8 cellular contexts compared by ENCODE assay signal in genomic region chr3:43181202-43181910, GRCh38.
DNase-seq lines count a peak whose midpoint lies in the region; ATAC-seq and TF ChIP-seq lines count a peak whose summit lies in the region.

No MANE protein-coding gene starts in this region.

- TF ChIP-seq EP300 in upper lobe of left lung (IDR thresholded peaks at IDR 0.05) (no peak), esophagus muscularis mucosa (IDR thresholded peaks at IDR 0.05) (no peak)

- WGBS in upper lobe of left lung, 2 donors, result 74 to 78% methylated on average over 17 of the region's 17 CpGs
- WGBS in esophagus muscularis mucosa, result 87% methylated on average over 16 of the region's 17 CpGs

- H3K9me3 ChIP-seq in BLaER1 treated with 17β-estradiol and CSF1 and Interleukin-3, amounts not matched to agents 10 nM and 100 nM (replicated peaks in 1 of 11), result 0 out of 22 replicates have a peak, but pooled peaks cover 0 to 6% (median 0%) of the 10 kb centered on the region in 11 experiments
- no peaks in the 10 kb centered on the region for H3K9me3 ChIP-seq in RWPE2 (ENCODE audit: severe bottlenecking)
- no peaks in the 10 kb centered on the region for H3K9me3 ChIP-seq in upper lobe of left lung
- no peaks in the 10 kb centered on the region for H3K9me3 ChIP-seq in esophagus muscularis mucosa

- peak overlapping the region in 8 of 11 experiments; percentile 60 to 77 (median 74); a peak in 14 of 22 replicates for H3K9ac ChIP-seq in BLaER1 treated with 17β-estradiol and CSF1 and Interleukin-3, amounts not matched to agents 10 nM and 100 nM

- H3K27ac Mint-ChIP-seq in dendritic cell treated with granulocyte-macrophage colony-stimulating factor and Interleukin-4, amounts not matched to agents 40 ng/mL and 50 ng/mL, for 4 days, result peak overlapping the region; percentile 50

- intact Hi-C loops in dendritic cell treated with granulocyte-macrophage colony-stimulating factor and Interleukin-4, amounts not matched to agents 40 ng/mL and 50 ng/mL, for 4 days (cut with micrococcal nuclease), result no loop called here
- intact Hi-C loops in esophagus muscularis mucosa (cut with DNase I), result no loop called here

- H3K27ac ChIP-seq in BLaER1 treated with 17β-estradiol and CSF1 and Interleukin-3, amounts not matched to agents 10 nM and 100 nM, result peak overlapping the region in 10 of 11 experiments; percentile 73 to 90 (median 86); a peak in 19 of 22 replicates
- H3K27ac ChIP-seq in RWPE2 (ENCODE audit: poor library complexity, severe bottlenecking) (peak overlapping the region; percentile 100), upper lobe of left lung (peak overlapping the region in 3 of 4 donors; percentile 63 to 83 (median 76)), esophagus muscularis mucosa (replicated peaks in 1 of 4) (no peak overlapping the region)

- H3K36me3 Mint-ChIP-seq in dendritic cell treated with granulocyte-macrophage colony-stimulating factor and Interleukin-4, amounts not matched to agents 40 ng/mL and 50 ng/mL, for 4 days (ENCODE audit: low read depth), result no peaks in the 10 kb centered on the region

- H3K4me3 ChIP-seq in BLaER1 treated with 17β-estradiol and CSF1 and Interleukin-3, amounts not matched to agents 10 nM and 100 nM, result peak overlapping the region in 2 of 10 experiments; percentile 20 to 57; a peak in 2 of 20 replicates
- H3K4me3 ChIP-seq in RWPE2 (ENCODE audit: severe bottlenecking), result no peak overlapping the region
- no peak overlapping the region for H3K4me3 ChIP-seq in upper lobe of left lung
- no peak overlapping the region for H3K4me3 ChIP-seq in esophagus muscularis mucosa

- H3K4me3 Mint-ChIP-seq in dendritic cell treated with granulocyte-macrophage colony-stimulating factor and Interleukin-4, amounts not matched to agents 40 ng/mL and 50 ng/mL, for 4 days, result no peak overlapping the region

- TF ChIP-seq POLR2A in upper lobe of left lung (IDR thresholded peaks at IDR 0.05), result no peak
- TF ChIP-seq POLR2A in esophagus muscularis mucosa (IDR thresholded peaks at IDR 0.05; ENCODE audit: low read depth), result no peak

- peak; percentile 60 for ATAC-seq in GM21526 (IDR thresholded peaks at IDR 0.05; ENCODE audit: low FRiP score, unreplicated experiment)
- ATAC-seq in RWPE2 (ENCODE audit: low read depth), result peak; percentile 49
- ATAC-seq in upper lobe of left lung (ENCODE audit: low FRiP score in 2 of 2), result no peak
- no peak for ATAC-seq in HG02970 (IDR thresholded peaks at IDR 0.05; ENCODE audit: low FRiP score, unreplicated experiment)

- H3K4me1 Mint-ChIP-seq in dendritic cell treated with granulocyte-macrophage colony-stimulating factor and Interleukin-4, amounts not matched to agents 40 ng/mL and 50 ng/mL, for 4 days (ENCODE audit: low read depth), result peaks cover 67% of the 10 kb centered on the region

- TF ChIP-seq CTCF in RWPE2 (IDR thresholded peaks at IDR 0.05; ENCODE audit: poor library complexity, severe bottlenecking), result no peak
- TF ChIP-seq CTCF in upper lobe of left lung (IDR thresholded peaks at IDR 0.05), result no peak
- TF ChIP-seq CTCF in esophagus muscularis mucosa (IDR thresholded peaks at IDR 0.05), result no peak

- no peaks in the 10 kb centered on the region for H3K27me3 Mint-ChIP-seq in dendritic cell treated with granulocyte-macrophage colony-stimulating factor and Interleukin-4, amounts not matched to agents 40 ng/mL and 50 ng/mL, for 4 days

- H3K27me3 ChIP-seq in BLaER1 treated with 17β-estradiol and CSF1 and Interleukin-3, amounts not matched to agents 10 nM and 100 nM, result no peaks in the 10 kb centered on the region
- no peaks in the 10 kb centered on the region for H3K27me3 ChIP-seq in RWPE2 (ENCODE audit: insufficient read depth, poor library complexity, severe bottlenecking)
- no peaks in the 10 kb centered on the region for H3K27me3 ChIP-seq in upper lobe of left lung
- no peaks in the 10 kb centered on the region for H3K27me3 ChIP-seq in esophagus muscularis mucosa

- peak; percentile 85 for DNase-seq in RWPE2 (ENCODE audit: low spot score)
- DNase-seq in upper lobe of left lung, result peak in 1 of 2 donors; percentile 27
- no peak for DNase-seq in NCI-H1694 treated with DMSO at 0.1 percent for 48 hours (lab: John Stamatoyannopoulos, UW)
- DNase-seq in esophagus muscularis mucosa (ENCODE audit: extremely low spot score), result no peak

- H3K9me3 Mint-ChIP-seq in dendritic cell treated with granulocyte-macrophage colony-stimulating factor and Interleukin-4, amounts not matched to agents 40 ng/mL and 50 ng/mL, for 4 days, result no peaks in the 10 kb centered on the region

- no peaks in the 10 kb centered on the region for H4K20me1 ChIP-seq in BLaER1 treated with 17β-estradiol and CSF1 and Interleukin-3, amounts not matched to agents 10 nM and 100 nM

- H3K36me3 ChIP-seq in BLaER1 treated with 17β-estradiol and CSF1 and Interleukin-3, amounts not matched to agents 10 nM and 100 nM, result no peaks in the 10 kb centered on the region
- H3K36me3 ChIP-seq in RWPE2 (ENCODE audit: low read depth), result no peaks in the 10 kb centered on the region
- no peaks in the 10 kb centered on the region for H3K36me3 ChIP-seq in upper lobe of left lung
- H3K36me3 ChIP-seq in esophagus muscularis mucosa, result no peaks in the 10 kb centered on the region

- H3K4me2 ChIP-seq in BLaER1 treated with 17β-estradiol and CSF1 and Interleukin-3, amounts not matched to agents 10 nM and 100 nM, result peak overlapping the region; percentile 72 to 93 (median 88)

- peaks cover 42 to 79% (median 60%) of the 10 kb centered on the region in 10 experiments for H3K4me1 ChIP-seq in BLaER1 treated with 17β-estradiol and CSF1 and Interleukin-3, amounts not matched to agents 10 nM and 100 nM
- H3K4me1 ChIP-seq in RWPE2 (ENCODE audit: insufficient read depth, poor library complexity, severe bottlenecking) (peaks cover 43% of the 10 kb centered on the region), upper lobe of left lung (peaks cover 42 to 48% (median 44%) of the 10 kb centered on the region in 4 donors), esophagus muscularis mucosa (peaks cover 7 to 26% (median 22%) of the 10 kb centered on the region in 4 donors)

Comparison
In these comparisons a context has a peak if more than half of its experiments do, and no peak if none do; other contexts are left out.
1. H3K27ac ChIP-seq: peak in BLaER1 treated with 17β-estradiol and CSF1 and Interleukin-3, amounts not matched to agents 10 nM and 100 nM (10 of 11), RWPE2 (single experiment) and upper lobe of left lung (3 of 4); none in esophagus muscularis mucosa (0 of 4).
2. ATAC-seq: peak in GM21526 (single experiment) and RWPE2 (single experiment); none in upper lobe of left lung (0 of 2) and HG02970 (single experiment).